In the genomic region with DNA sequence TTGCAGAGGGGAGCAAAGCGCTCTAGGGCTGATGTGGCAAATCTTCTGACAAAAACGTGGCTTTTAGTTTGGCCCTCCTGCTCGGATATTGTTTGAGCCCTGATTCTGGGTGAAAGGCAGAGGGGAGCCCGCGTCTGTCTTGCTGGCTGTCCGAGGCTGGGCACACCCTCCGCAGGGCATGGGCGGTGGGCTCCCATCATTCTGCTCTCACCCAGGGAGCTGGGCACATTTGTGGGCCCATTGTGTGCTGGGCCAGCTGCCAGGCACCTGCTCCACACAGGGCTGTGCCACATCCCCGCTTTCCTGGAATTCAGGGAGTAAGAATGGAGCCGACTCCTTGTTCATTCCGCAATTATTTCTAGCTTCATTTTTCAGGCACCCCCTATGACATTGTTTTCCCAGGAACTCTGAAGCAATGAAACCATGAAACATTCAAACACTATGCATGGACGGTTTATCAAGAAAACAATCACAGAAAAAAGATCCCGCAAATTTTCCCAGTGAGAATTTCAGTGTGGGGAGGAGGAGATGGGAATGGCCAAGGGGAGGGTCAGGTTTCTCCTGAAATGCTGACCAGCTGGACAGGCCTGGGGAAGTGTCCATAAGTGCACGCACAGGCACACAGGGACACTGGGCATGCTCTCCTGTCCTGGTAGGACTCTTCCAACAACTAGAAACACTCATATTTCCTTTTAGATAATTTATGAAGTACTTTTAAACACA, we compare ENCODE assay signal across 17 cellular contexts.
DNase-seq lines count a peak whose midpoint lies in the region; ATAC-seq and TF ChIP-seq lines count a peak whose summit lies in the region.
"Had no signal": no experiment of that assay in that cellular context is flagged by ENCODE, and none has a peak within 500 bp of the region (broad histone marks: within the 10 kb centered on the region; RNA-seq: fewer than 3 reads in every experiment).

No MANE protein-coding gene starts in this region.

- H3K4me3 ChIP-seq in heart left ventricle = no peak overlapping the region
- H3K4me3 ChIP-seq: MG63, Peyer's patch had no signal

- intact Hi-C loops in heart left ventricle (cut with DNase I) = loop anchor here in 7 of 10 donors (10.0 kb wide), 4 partner anchors 79 to 359 kb away; partner anchors contain the start of gene CXCL12 (in 1 of the 7)

- H3K9me3 ChIP-seq in heart left ventricle = peaks cover 0 to 16% (median 0%) of the 10 kb centered on the region in 12 donors
- H3K9me3 ChIP-seq: MG63, Peyer's patch had no signal

- TF ChIP-seq POLR2A in heart left ventricle (IDR thresholded peaks at IDR 0.05) = no peak

- DNase-seq in Caki2 (ENCODE audit: low read depth) (peak; percentile 50), heart left ventricle (peak in 1 of 5 donors; percentile 68), myocyte (ENCODE audit: low read depth) (peak; percentile 21), renal cortical epithelial cell (ENCODE audit: low read depth) (peak; percentile 9)
- DNase-seq: DMS 273 treated with DMSO at 0.1 percent for 48 hours, DND-41, Karpas-422, MG63, NCI-H1048, NCI-H1436, NCI-H2029, NCI-H2171, NCI-H446, Peyer's patch had no signal

- no peaks in the 10 kb centered on the region for H3K27me3 ChIP-seq in heart left ventricle
- H3K27me3 ChIP-seq: MG63, Peyer's patch had no signal

- H3K4me1 ChIP-seq in heart left ventricle = peaks cover 0 to 33% (median 8%) of the 10 kb centered on the region in 12 donors

- ATAC-seq in heart left ventricle (peak; percentile 27 to 49 (median 34)), HG02798 (IDR thresholded peaks at IDR 0.05; ENCODE audit: poor library complexity, unreplicated experiment) (no peak), HG02571 (IDR thresholded peaks at IDR 0.05; ENCODE audit: unreplicated experiment) (no peak), HG02840 (IDR thresholded peaks at IDR 0.05; ENCODE audit: low FRiP score, unreplicated experiment) (no peak)

- no peaks in the 10 kb centered on the region for H3K36me3 ChIP-seq in heart left ventricle
- H3K36me3 ChIP-seq: MG63, Peyer's patch had no signal

- in situ Hi-C loops in Caki2 (cut with HindIII; ENCODE audit: low pct_unique_long_range_greater_than_20kb, low sequenced_read_pairs) = no loop called here

- 86 to 92% (median 90%) methylated on average over 14 of the region's 14 CpGs for WGBS in heart left ventricle, 4 donors

- no peak for TF ChIP-seq CTCF in heart left ventricle (IDR thresholded peaks at IDR 0.05)

- H3K27ac ChIP-seq in heart left ventricle = peak overlapping the region in 10 of 12 donors; percentile 17 to 79 (median 70)

Comparison
In these comparisons a context has a peak if more than half of its experiments do, and no peak if none do; other contexts are left out.
1. ATAC-seq: peak in heart left ventricle (4 of 4); none in HG02798 (single experiment), HG02571 (single experiment) and HG02840 (single experiment).